In the genomic region with DNA sequence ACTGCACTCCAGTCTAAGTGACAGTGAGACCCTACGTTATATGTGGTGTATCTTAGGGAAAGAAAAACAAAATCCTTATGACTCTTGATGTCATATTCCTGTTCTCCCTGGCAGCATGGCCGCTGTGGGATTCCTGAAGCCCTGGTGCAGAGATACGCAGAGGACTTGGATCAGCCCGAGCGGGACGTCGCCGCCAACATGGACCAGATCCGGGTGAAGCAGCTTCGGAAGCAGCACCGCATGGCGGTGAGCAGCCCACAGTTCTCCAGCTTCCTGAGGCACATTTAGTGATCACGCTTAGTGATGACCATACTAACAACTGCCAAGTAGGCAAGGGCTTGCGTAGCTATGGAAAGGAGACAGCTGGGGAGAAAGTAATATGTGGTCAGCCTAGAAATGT, we compare ENCODE assay signal across 40 cellular contexts.
"Had no signal": no experiment of that assay in that cellular context is flagged by ENCODE, and none has a peak within 500 bp of the region (broad histone marks: within the 10 kb centered on the region; RNA-seq: fewer than 3 reads in every experiment).

No MANE protein-coding gene starts in this region.

- H3K9me3 ChIP-seq: adrenal gland, ascending aorta, body of pancreas, breast epithelium had no signal

- ATAC-seq: activated naive CD4-positive, alpha-beta T cell treated with anti-CD3 and anti-CD28 coated beads, Interleukin-2, amount 50 U/mL, for 72 hours; activated naive CD8-positive, alpha-beta T cell treated with anti-CD3 and anti-CD28 coated beads, Interleukin-2, amount 50 U/mL, for 24 hours; activated T-cell treated with anti-CD3 and anti-CD28 coated beads, Interleukin-2, amount 50 U/mL, for 4 hours; activated T-cell treated with anti-CD3 and anti-CD28 coated beads, Interleukin-2, amount 50 U/mL, for 72 hours; activated T-helper 17 cell treated with anti-CD3 and anti-CD28 coated beads, Interleukin-2, amount 50 U/mL, for 72 hours; body of pancreas had no signal

- DNase-seq: activated effector memory CD4-positive, alpha-beta T cell treated with Interleukin-2 at 50 U/mL for 16 hours; activated gamma-delta T cell; activated gamma-delta T cell treated with Interleukin-2 at 50 U/mL for 16 hours; activated naive CD4-positive, alpha-beta T cell; activated naive CD4-positive, alpha-beta T cell treated with anti-CD3 and anti-CD28 coated beads for 36 hours; activated naive CD4-positive, alpha-beta T cell treated with anti-CD3 and anti-CD28 coated beads, Interleukin-2, amount 10 ng/mL, durations not matched to agents 7 days and 5 days; activated naive CD4-positive, alpha-beta T cell treated with anti-CD3 and anti-CD28 coated beads, Interleukin-2, amount 50 U/mL, for 16 hours; activated naive CD4-positive, alpha-beta T cell treated with Interleukin-2 at 50 U/mL for 16 hours; activated naive CD8-positive, alpha-beta T cell treated with anti-CD3 and anti-CD28 coated beads for 36 hours; activated naive CD8-positive, alpha-beta T cell treated with anti-CD3 and anti-CD28 coated beads, Interleukin-2, amount 10 ng/mL, durations not matched to agents 7 days and 5 days; activated naive CD8-positive, alpha-beta T cell treated with anti-CD3 and anti-CD28 coated beads, Interleukin-2, amount 50 U/mL, for 24 hours; activated T-cell treated with anti-CD3 and anti-CD28 coated beads for 4 hours; activated T-cell treated with anti-CD3 and anti-CD28 coated beads, Interleukin-2, amount 50 U/mL, for 1 hour; activated T-cell treated with anti-CD3 and anti-CD28 coated beads, Interleukin-2, amount 50 U/mL, for 24 hours; activated T-cell treated with anti-CD3 and anti-CD28 coated beads, Interleukin-2, amount 50 U/mL, for 4 hours; activated T-cell treated with anti-CD3 and anti-CD28 coated beads, Interleukin-2, amount 50 U/mL, for 48 hours; activated T-cell treated with anti-CD3 and anti-CD28 coated beads, Interleukin-2, amount 50 U/mL, for 72 hours; adrenal gland; amniotic stem cell; amygdala; anterior cingulate cortex; aorta; body of pancreas; brain microvascular endothelial cell; caudate nucleus; central memory CD4-positive, alpha-beta T cell; cerebellar nuclear complex had no signal

- H3K36me3 Mint-ChIP-seq: activated naive CD4-positive, alpha-beta T cell treated with anti-CD3 and anti-CD28 coated beads, Interleukin-2, amount 10 ng/mL, durations not matched to agents 7 days and 5 days; activated naive CD4-positive, alpha-beta T cell treated with anti-CD3 and anti-CD28 coated beads, Interleukin-2, amount 50 U/mL, for 24 hours; activated naive CD4-positive, alpha-beta T cell treated with anti-CD3 and anti-CD28 coated beads, Interleukin-2, amount 50 U/mL, for 72 hours; activated naive CD8-positive, alpha-beta T cell; activated naive CD8-positive, alpha-beta T cell treated with anti-CD3 and anti-CD28 coated beads for 36 hours; activated naive CD8-positive, alpha-beta T cell treated with anti-CD3 and anti-CD28 coated beads, Interleukin-2, amount 10 ng/mL, durations not matched to agents 7 days and 5 days had no signal

- H3K4me3 Mint-ChIP-seq: activated naive CD4-positive, alpha-beta T cell treated with anti-CD3 and anti-CD28 coated beads for 36 hours; activated naive CD4-positive, alpha-beta T cell treated with anti-CD3 and anti-CD28 coated beads, Interleukin-2, amount 10 ng/mL, durations not matched to agents 7 days and 5 days; activated naive CD4-positive, alpha-beta T cell treated with anti-CD3 and anti-CD28 coated beads, Interleukin-2, amount 50 U/mL, for 24 hours; activated naive CD8-positive, alpha-beta T cell; activated naive CD8-positive, alpha-beta T cell treated with anti-CD3 and anti-CD28 coated beads for 36 hours; activated naive CD8-positive, alpha-beta T cell treated with anti-CD3 and anti-CD28 coated beads, Interleukin-2, amount 10 ng/mL, durations not matched to agents 7 days and 5 days; activated naive CD8-positive, alpha-beta T cell treated with anti-CD3 and anti-CD28 coated beads, Interleukin-2, amount 50 U/mL, for 24 hours; activated T-cell treated with anti-CD3 and anti-CD28 coated beads, Interleukin-2, amount 50 U/mL, for 24 hours; activated T-cell treated with anti-CD3 and anti-CD28 coated beads, Interleukin-2, amount 50 U/mL, for 4 hours; activated T-cell treated with anti-CD3 and anti-CD28 coated beads, Interleukin-2, amount 50 U/mL, for 72 hours; activated T-helper 1 cell treated with anti-CD3 and anti-CD28 coated beads, Interleukin-12 subunit alpha, Interleukin-12 subunit beta, Interleukin-2, Interleukin-4 antibody, amounts not matched to agents 30 ng/mL and 10 ng/mL and 1 ng/mL, durations not matched to agents 14 hours and 24 hours and 36 hours; activated T-helper 17 cell treated with anti-CD3 and anti-CD28 coated beads, Interleukin-2, amount 50 U/mL, for 72 hours; brain; central memory CD8-positive, alpha-beta T cell had no signal

- H3K27me3 Mint-ChIP-seq: activated naive CD8-positive, alpha-beta T cell; activated naive CD8-positive, alpha-beta T cell treated with anti-CD3 and anti-CD28 coated beads for 36 hours; activated T-helper 17 cell treated with anti-CD3 and anti-CD28 coated beads, Interleukin-2, amount 50 U/mL, for 72 hours; brain had no signal

- H3K27me3 ChIP-seq: adrenal gland, ascending aorta, body of pancreas, brain microvascular endothelial cell, breast epithelium, cardiac muscle cell had no signal

- H3K4me1 Mint-ChIP-seq: activated naive CD4-positive, alpha-beta T cell treated with anti-CD3 and anti-CD28 coated beads, Interleukin-2, amount 10 ng/mL, durations not matched to agents 7 days and 5 days; activated naive CD4-positive, alpha-beta T cell treated with anti-CD3 and anti-CD28 coated beads, Interleukin-2, amount 50 U/mL, for 24 hours; activated naive CD8-positive, alpha-beta T cell treated with anti-CD3 and anti-CD28 coated beads for 36 hours; activated naive CD8-positive, alpha-beta T cell treated with anti-CD3 and anti-CD28 coated beads, Interleukin-2, amount 10 ng/mL, durations not matched to agents 7 days and 5 days; activated T-helper 17 cell treated with anti-CD3 and anti-CD28 coated beads, Interleukin-2, amount 50 U/mL, for 72 hours; central memory CD8-positive, alpha-beta T cell had no signal

- H3K27ac ChIP-seq: adrenal gland, ascending aorta, body of pancreas, brain microvascular endothelial cell, breast epithelium, cardiac muscle cell had no signal

- H3K4me3 ChIP-seq: adrenal gland, ascending aorta, body of pancreas, breast epithelium, cardiac muscle cell had no signal

- H3K9me3 Mint-ChIP-seq: activated naive CD4-positive, alpha-beta T cell treated with anti-CD3 and anti-CD28 coated beads for 36 hours; activated naive CD4-positive, alpha-beta T cell treated with anti-CD3 and anti-CD28 coated beads, Interleukin-2, amount 10 ng/mL, durations not matched to agents 7 days and 5 days; activated naive CD4-positive, alpha-beta T cell treated with anti-CD3 and anti-CD28 coated beads, Interleukin-2, amount 50 U/mL, for 24 hours; activated naive CD4-positive, alpha-beta T cell treated with anti-CD3 and anti-CD28 coated beads, Interleukin-2, amount 50 U/mL, for 72 hours; activated naive CD8-positive, alpha-beta T cell treated with anti-CD3 and anti-CD28 coated beads for 36 hours; activated naive CD8-positive, alpha-beta T cell treated with anti-CD3 and anti-CD28 coated beads, Interleukin-2, amount 10 ng/mL, durations not matched to agents 7 days and 5 days; activated naive CD8-positive, alpha-beta T cell treated with anti-CD3 and anti-CD28 coated beads, Interleukin-2, amount 50 U/mL, for 24 hours; activated T-cell treated with anti-CD3 and anti-CD28 coated beads, Interleukin-2, amount 50 U/mL, for 24 hours; activated T-cell treated with anti-CD3 and anti-CD28 coated beads, Interleukin-2, amount 50 U/mL, for 4 hours; activated T-cell treated with anti-CD3 and anti-CD28 coated beads, Interleukin-2, amount 50 U/mL, for 72 hours; activated T-helper 1 cell treated with anti-CD3 and anti-CD28 coated beads, Interleukin-12 subunit alpha, Interleukin-12 subunit beta, Interleukin-2, Interleukin-4 antibody, amounts not matched to agents 30 ng/mL and 10 ng/mL and 1 ng/mL, durations not matched to agents 14 hours and 24 hours and 36 hours; activated T-helper 17 cell treated with anti-CD3 and anti-CD28 coated beads, Interleukin-2, amount 50 U/mL, for 72 hours; activated T-helper 2 cell treated with anti-CD3 and anti-CD28 coated beads, Interferon-gamma antibody, Interleukin-2, Interleukin-4, amounts not matched to agents 10 μg/mL and 5 μg/mL and 100 μg/mL, durations not matched to agents 14 hours and 24 hours and 36 hours; brain; central memory CD8-positive, alpha-beta T cell had no signal

- H3K27ac Mint-ChIP-seq: activated naive CD4-positive, alpha-beta T cell treated with anti-CD3 and anti-CD28 coated beads for 36 hours; activated naive CD4-positive, alpha-beta T cell treated with anti-CD3 and anti-CD28 coated beads, Interleukin-2, amount 10 ng/mL, durations not matched to agents 7 days and 5 days; activated naive CD4-positive, alpha-beta T cell treated with anti-CD3 and anti-CD28 coated beads, Interleukin-2, amount 50 U/mL, for 24 hours; activated naive CD4-positive, alpha-beta T cell treated with anti-CD3 and anti-CD28 coated beads, Interleukin-2, amount 50 U/mL, for 72 hours; activated naive CD8-positive, alpha-beta T cell; activated naive CD8-positive, alpha-beta T cell treated with anti-CD3 and anti-CD28 coated beads for 36 hours; activated naive CD8-positive, alpha-beta T cell treated with anti-CD3 and anti-CD28 coated beads, Interleukin-2, amount 10 ng/mL, durations not matched to agents 7 days and 5 days; activated naive CD8-positive, alpha-beta T cell treated with anti-CD3 and anti-CD28 coated beads, Interleukin-2, amount 50 U/mL, for 24 hours; activated T-cell treated with anti-CD3 and anti-CD28 coated beads, Interleukin-2, amount 50 U/mL, for 24 hours; activated T-cell treated with anti-CD3 and anti-CD28 coated beads, Interleukin-2, amount 50 U/mL, for 72 hours; activated T-helper 1 cell treated with anti-CD3 and anti-CD28 coated beads, Interleukin-12 subunit alpha, Interleukin-12 subunit beta, Interleukin-2, Interleukin-4 antibody, amounts not matched to agents 30 ng/mL and 10 ng/mL and 1 ng/mL, durations not matched to agents 14 hours and 24 hours and 36 hours; activated T-helper 17 cell treated with anti-CD3 and anti-CD28 coated beads, Interleukin-2, amount 50 U/mL, for 72 hours; activated T-helper 2 cell treated with anti-CD3 and anti-CD28 coated beads, Interferon-gamma antibody, Interleukin-2, Interleukin-4, amounts not matched to agents 10 μg/mL and 5 μg/mL and 100 μg/mL, durations not matched to agents 14 hours and 24 hours and 36 hours; brain had no signal

- H3K4me1 ChIP-seq: adrenal gland, ascending aorta, breast epithelium had no signal

- FAIRE-seq: astrocyte, bronchial epithelial cell had no signal
